20 cellular contexts compared by ENCODE assay signal in the genomic region with DNA sequence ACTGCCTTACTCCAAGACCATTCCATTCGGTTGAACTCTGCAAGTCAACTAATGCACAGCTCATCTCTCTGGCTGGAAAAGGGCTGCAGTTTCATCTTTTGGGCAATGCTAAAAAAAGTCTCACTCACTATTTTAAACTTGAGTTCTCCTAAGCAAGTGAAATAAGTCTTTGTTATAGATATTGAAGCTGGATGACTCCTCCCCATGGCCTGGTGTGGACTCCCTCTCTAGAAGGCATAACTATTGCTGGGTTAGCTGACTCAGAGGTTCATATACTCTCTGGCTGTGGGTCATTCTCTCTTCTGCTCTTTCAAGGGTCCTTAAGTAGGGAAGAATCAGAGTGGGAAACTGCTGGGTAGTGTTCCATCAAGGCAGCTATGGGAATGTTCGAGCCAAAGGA.
DNase-seq lines count a peak whose midpoint lies in the region; ATAC-seq and TF ChIP-seq lines count a peak whose summit lies in the region.
"Had no signal": no experiment of that assay in that cellular context is flagged by ENCODE, and none has a peak within 500 bp of the region (broad histone marks: within the 10 kb centered on the region; RNA-seq: fewer than 3 reads in every experiment).

No MANE protein-coding gene starts in this region.

- H3K9ac ChIP-seq in SK-N-SH (no peak overlapping the region), smooth muscle cell (ENCODE audit: low read depth) (no peak overlapping the region)
- H3K9ac ChIP-seq: BLaER1 had no signal

- no peak overlapping the region for H2AFZ ChIP-seq in SK-N-SH (ENCODE audit: low read depth)
- no peak overlapping the region for H2AFZ ChIP-seq in smooth muscle cell (ENCODE audit: low read depth)

- DNase-seq in AG08395 (ENCODE audit: low spot score) (peak; percentile 44), GM03348 (ENCODE audit: low spot score) (peak; percentile 36), SK-N-SH (no peak), foreskin keratinocyte (no peak), smooth muscle cell (lab: John Stamatoyannopoulos, UW; ENCODE audit: unreplicated experiment) (no peak), uterus (no peak), NCI-H128 (lab: John Stamatoyannopoulos, UW; ENCODE audit: unreplicated experiment) (no peak), NCI-H446 treated with DMSO at 0.1 percent for 48 hours (lab: John Stamatoyannopoulos, UW) (no peak)
- DNase-seq: Calu3; CD8-positive, alpha-beta T cell; H7; Karpas-422; MG63; NCI-H1048; NCI-H146; NCI-H2081 treated with DMSO at 0.1 percent for 48 hours; NCI-H510A treated with DMSO at 0.1 percent for 48 hours; NCI-H774; Right ventricle myocardium superior had no signal

- H3K27ac ChIP-seq in SK-N-SH (ENCODE audit: low read depth in 2 of 2, low read length in 1 of 2) = peak overlapping the region; percentile 37 to 91; a peak in 3 of 4 replicates
- H3K27ac ChIP-seq in foreskin keratinocyte = no peak overlapping the region
- H3K27ac ChIP-seq in smooth muscle cell (ENCODE audit: low read depth) = no peak overlapping the region
- peak overlapping the region in 1 of 2 donors; percentile 46 for H3K27ac ChIP-seq in uterus
- H3K27ac ChIP-seq: BLaER1 had no signal

- H3K36me3 ChIP-seq in SK-N-SH (replicated peaks in 1 of 2; ENCODE audit: control insufficient read depth in 1 of 2, insufficient read depth in 2 of 2, low read length in 1 of 2) (no peaks in the 10 kb centered on the region), smooth muscle cell (ENCODE audit: low read depth) (no peaks in the 10 kb centered on the region), uterus (no peaks in the 10 kb centered on the region)
- H3K36me3 ChIP-seq: BLaER1, MG63 had no signal

- H3K27me3 ChIP-seq in SK-N-SH (ENCODE audit: insufficient read depth) (no peaks in the 10 kb centered on the region), foreskin keratinocyte (no peaks in the 10 kb centered on the region), smooth muscle cell (ENCODE audit: low read depth) (no peaks in the 10 kb centered on the region), uterus (no peaks in the 10 kb centered on the region)
- H3K27me3 ChIP-seq: BLaER1, MG63 had no signal

- H3K4me3 ChIP-seq in SK-N-SH (ENCODE audit: low read depth in 2 of 2, low read length in 1 of 2) (no peak overlapping the region), smooth muscle cell (no peak overlapping the region), uterus (no peak overlapping the region)
- H3K4me3 ChIP-seq: BLaER1, MG63 had no signal

- H3F3A ChIP-seq in SK-N-SH (replicated peaks; ENCODE audit: insufficient read depth) (peaks cover 16% of the 10 kb centered on the region), smooth muscle cell (ENCODE audit: low read depth) (no peaks in the 10 kb centered on the region)

- no peak for TF ChIP-seq RAD21 in SK-N-SH (IDR thresholded peaks at IDR 0.05; ENCODE audit: low read length)

- 74% methylated on average over 2 of the region's 2 CpGs for WGBS in SK-N-SH (ENCODE audit: low lambda C conversion rate)
- WGBS in smooth muscle cell (ENCODE audit: low lambda C conversion rate) = 93% methylated on average over 2 of the region's 2 CpGs

- H3K79me2 ChIP-seq in SK-N-SH (ENCODE audit: insufficient read depth) (no peaks in the 10 kb centered on the region), smooth muscle cell (ENCODE audit: low read depth) (no peaks in the 10 kb centered on the region)

- H3K9me3 ChIP-seq in SK-N-SH (0 out of 2 replicates have a peak, but pooled peaks cover 8% of the 10 kb centered on the region), smooth muscle cell (replicated peaks; ENCODE audit: low read depth) (no peaks in the 10 kb centered on the region), uterus (no peaks in the 10 kb centered on the region)

- TF ChIP-seq EP300 in SK-N-SH (IDR thresholded peaks at IDR 0.05; ENCODE audit: borderline replicate concordance in 1 of 2, low read depth in 1 of 2, low read length in 1 of 2) = no peak

- H4K20me1 ChIP-seq in SK-N-SH (ENCODE audit: insufficient read depth) (no peaks in the 10 kb centered on the region), smooth muscle cell (ENCODE audit: low read depth) (no peaks in the 10 kb centered on the region)
- H4K20me1 ChIP-seq: BLaER1 had no signal

- no peak for TF ChIP-seq POLR2A in uterus (IDR thresholded peaks at IDR 0.05)

- POLR2A ChIA-PET in SK-N-SH (lab: Yijun Ruan, JAX) = no interaction called here

- H3K4me1 ChIP-seq in SK-N-SH (ENCODE audit: control insufficient read depth in 1 of 2, insufficient read depth in 2 of 2, low read depth in 1 of 2, low read length in 1 of 2) (peaks cover 2 to 15% of the 10 kb centered on the region in 2 experiments), foreskin keratinocyte (peaks cover 22% of the 10 kb centered on the region), smooth muscle cell (ENCODE audit: low read depth) (no peaks in the 10 kb centered on the region), uterus (peaks cover 0 to 8% of the 10 kb centered on the region in 2 donors)
- H3K4me1 ChIP-seq: BLaER1 had no signal

- intact Hi-C loops in uterus (cut with DNase I; ENCODE audit: low total_unique reads) = no loop called here

- no peak for TF ChIP-seq CTCF in SK-N-SH (IDR thresholded peaks at IDR 0.05)
- TF ChIP-seq CTCF in foreskin keratinocyte (conservative IDR thresholded peaks at IDR 0.05) = no peak
- TF ChIP-seq CTCF in smooth muscle cell (IDR thresholded peaks at IDR 0.05; ENCODE audit: borderline replicate concordance, insufficient read depth, poor library complexity, severe bottlenecking) = no peak
- TF ChIP-seq CTCF in uterus (IDR thresholded peaks at IDR 0.05) = no peak

- peak; percentile 62 for ATAC-seq in foreskin keratinocyte
- ATAC-seq: CD8-positive, alpha-beta T cell had no signal

- H3K4me2 ChIP-seq in SK-N-SH (no peak overlapping the region), smooth muscle cell (no peak overlapping the region)
- H3K4me2 ChIP-seq: BLaER1 had no signal

- no peaks in the 10 kb centered on the region for H3K9me2 ChIP-seq in SK-N-SH

- CTCF ChIA-PET in SK-N-SH (lab: Yijun Ruan, JAX) = interaction anchor here (1.1 to 9.2 kb wide), 2 partner anchors 15 to 113 kb away, joined by 3 to 70 read pairs; no protein-coding TSS in a partner anchor

TF ChIP-seq in SK-N-SH, 30 proteins besides CTCF, POLR2A, EP300 and RAD21:
- TF ChIP-seq, protein P1, sequence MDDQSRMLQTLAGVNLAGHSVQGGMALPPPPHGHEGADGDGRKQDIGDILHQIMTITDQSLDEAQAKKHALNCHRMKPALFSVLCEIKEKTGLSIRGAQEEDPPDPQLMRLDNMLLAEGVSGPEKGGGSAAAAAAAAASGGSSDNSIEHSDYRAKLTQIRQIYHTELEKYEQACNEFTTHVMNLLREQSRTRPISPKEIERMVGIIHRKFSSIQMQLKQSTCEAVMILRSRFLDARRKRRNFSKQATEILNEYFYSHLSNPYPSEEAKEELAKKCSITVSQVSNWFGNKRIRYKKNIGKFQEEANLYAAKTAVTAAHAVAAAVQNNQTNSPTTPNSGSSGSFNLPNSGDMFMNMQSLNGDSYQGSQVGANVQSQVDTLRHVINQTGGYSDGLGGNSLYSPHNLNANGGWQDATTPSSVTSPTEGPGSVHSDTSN (IDR thresholded peaks at IDR 0.05) = no peak

Comparison
In these comparisons a context has a peak if more than half of its experiments do, and no peak if none do; other contexts are left out.
1. DNase-seq: peak in AG08395 (single experiment) and GM03348 (single experiment); none in SK-N-SH (single experiment), foreskin keratinocyte (0 of 2), smooth muscle cell (single experiment), uterus (0 of 2), NCI-H128 (single experiment) and NCI-H446 treated with DMSO at 0.1 percent for 48 hours (single experiment).
2. H3K27ac ChIP-seq: peak in SK-N-SH (2 of 2); none in foreskin keratinocyte (single experiment) and smooth muscle cell (single experiment).